Comparison of ENCODE assay signal across 22 cellular contexts in genomic region chr1:45972621-45973020, GRCh38.
DNase-seq lines count a peak whose midpoint lies in the region; ATAC-seq, FAIRE-seq and TF ChIP-seq lines count a peak whose summit lies in the region.
"Had no signal": no experiment of that assay in that cellular context is flagged by ENCODE, and none has a peak within 500 bp of the region (broad histone marks: within the 10 kb centered on the region; RNA-seq: fewer than 3 reads in every experiment).

No MANE protein-coding gene starts in this region.

- H3K36me3 ChIP-seq in colonic mucosa (no peaks in the 10 kb centered on the region), mucosa of descending colon (ENCODE audit: low read depth) (no peaks in the 10 kb centered on the region), small intestine (ENCODE audit: control insufficient read depth in 2 of 2, insufficient read depth in 2 of 2, low read length in 2 of 2) (peaks cover 0 to 2% of the 10 kb centered on the region in 2 donors)

- intact Hi-C loops in colonic mucosa (cut with DNase I) = loop anchor here (10.0 kb wide), 1 partner anchor 58 kb away; no protein-coding TSS in a partner anchor
- intact Hi-C loops in mucosa of descending colon (cut with DNase I, micrococcal nuclease) = no loop called here

- TF ChIP-seq CTCF in C4-2B (conservative IDR thresholded peaks at IDR 0.05) (no peak), colonic mucosa (IDR thresholded peaks at IDR 0.05) (no peak), mucosa of descending colon (IDR thresholded peaks at IDR 0.05) (no peak)

- peak; percentile 24 for ATAC-seq in mucosa of descending colon
- ATAC-seq: HepG2, PC-3 had no signal

- H3K27me3 ChIP-seq in colonic mucosa (no peaks in the 10 kb centered on the region), small intestine (ENCODE audit: control insufficient read depth in 2 of 2, insufficient read depth in 2 of 2, low read length in 2 of 2) (no peaks in the 10 kb centered on the region)

- DNase-seq in colonic mucosa (no peak), mucosa of descending colon (no peak), small intestine (peak; percentile 54), NCI-H2029 (lab: John Stamatoyannopoulos, UW) (no peak), substantia nigra (lab: John Stamatoyannopoulos, UW) (no peak), NCI-H1436 treated with DMSO at 0.1 percent for 48 hours (lab: John Stamatoyannopoulos, UW) (no peak)
- DNase-seq: CD4-positive, alpha-beta T cell; GM23248; H7; Karpas-422; NCI-H1105; NCI-H2029 treated with DMSO at 0.1 percent for 48 hours; NCI-H446 treated with DMSO at 0.1 percent for 48 hours; NCI-H526; NCI-H82; NK-92 treated with Interleukin-12 subunit alpha and Interleukin-12 subunit beta, amount 100 ng/mL, for 24 hours; PC-3; RPMI8226; SHP77 had no signal

- H3K4me3 ChIP-seq in colonic mucosa (no peak overlapping the region), mucosa of descending colon (no peak overlapping the region), small intestine (ENCODE audit: low read depth in 1 of 2, low read length in 2 of 2) (no peak overlapping the region)
- H3K4me3 ChIP-seq: GM23248 had no signal

- H3K4me1 ChIP-seq in colonic mucosa (peaks cover 7% of the 10 kb centered on the region), mucosa of descending colon (ENCODE audit: low read depth) (peaks cover 29% of the 10 kb centered on the region), small intestine (ENCODE audit: control insufficient read depth in 2 of 2, insufficient read depth in 1 of 2, low read depth in 1 of 2, low read length in 1 of 2) (peaks cover 4 to 18% of the 10 kb centered on the region in 2 donors)

- peak overlapping the region; percentile 85 for H3K27ac ChIP-seq in C4-2B
- H3K27ac ChIP-seq in colonic mucosa = peak overlapping the region; percentile 73
- H3K27ac ChIP-seq in small intestine (ENCODE audit: low read depth in 1 of 2, low read length in 1 of 2) = peak overlapping the region; percentile 81 to 91
- H3K27ac ChIP-seq in substantia nigra (ENCODE audit: low read depth, low read length, poor library complexity, severe bottlenecking) = no peak overlapping the region
- H3K27ac ChIP-seq: GM23248 had no signal

- H3K9me3 ChIP-seq in colonic mucosa (no peaks in the 10 kb centered on the region), mucosa of descending colon (no peaks in the 10 kb centered on the region), small intestine (ENCODE audit: control insufficient read depth, low read depth) (no peaks in the 10 kb centered on the region)

- FAIRE-seq in small intestine (lab: Jason Lieb, UNC) = no peak
- FAIRE-seq: G401.6, HepG2 had no signal

- peak overlapping the region in 1 of 2 donors; percentile 35 for H3K9ac ChIP-seq in colonic mucosa (ENCODE audit: low read depth in 2 of 2, low read length in 2 of 2)
- H3K9ac ChIP-seq: GM23248 had no signal

- 48 to 75% (median 71%) methylated on average over 2 of the region's 2 CpGs for WGBS in small intestine, 3 donors
